ENCODE assay signal across 22 cellular contexts in the genomic region with DNA sequence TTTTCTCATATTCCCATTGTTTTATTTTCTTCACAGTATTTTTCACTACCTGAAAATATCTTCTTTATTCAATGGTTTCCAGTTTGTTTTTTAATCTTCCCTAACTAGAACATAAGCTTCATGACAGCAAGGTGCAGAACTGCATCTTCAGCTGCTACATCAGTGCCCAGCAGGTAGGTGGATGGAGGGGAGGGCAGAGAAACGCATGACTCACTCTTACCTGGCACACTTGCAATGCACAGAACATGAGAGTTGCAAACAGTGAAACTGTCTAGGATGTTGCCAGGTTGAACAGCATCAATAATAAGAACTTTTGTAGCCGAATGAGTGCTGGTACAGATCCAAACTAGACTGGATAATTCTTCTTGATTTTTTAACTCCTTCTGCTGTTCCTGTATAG.
"Had no signal": no experiment of that assay in that cellular context is flagged by ENCODE, and none has a peak within 500 bp of the region (broad histone marks: within the 10 kb centered on the region; RNA-seq: fewer than 3 reads in every experiment).

No MANE protein-coding gene starts in this region.

- ATAC-seq: activated CD8-positive, alpha-beta memory T cell treated with anti-CD3 and anti-CD28 coated beads, Interleukin-2, amount 10 ng/mL, durations not matched to agents 7 days and 5 days; activated CD8-positive, alpha-beta T cell treated with anti-CD3 and anti-CD28 coated beads for 36 hours; body of pancreas; effector memory CD8-positive, alpha-beta T cell; heart right ventricle; lower lobe of right lung; T-helper 17 cell had no signal

- H3K27ac Mint-ChIP-seq: activated CD8-positive, alpha-beta memory T cell treated with anti-CD3 and anti-CD28 coated beads, Interleukin-2, amount 10 ng/mL, durations not matched to agents 7 days and 5 days; activated CD8-positive, alpha-beta T cell treated with anti-CD3 and anti-CD28 coated beads for 36 hours; activated naive CD4-positive, alpha-beta T cell treated with anti-CD3 and anti-CD28 coated beads, Interleukin-2, amount 50 U/mL, for 24 hours; effector memory CD8-positive, alpha-beta T cell; T-helper 17 cell; type B pancreatic cell had no signal

- H3K4me3 ChIP-seq: body of pancreas, heart right ventricle, lower lobe of right lung, sigmoid colon, smooth muscle cell, thoracic aorta had no signal

- DNase-seq: activated CD4-positive, CD25-positive, alpha-beta regulatory T cell; activated CD8-positive, alpha-beta memory T cell treated with anti-CD3 and anti-CD28 coated beads, Interleukin-2, amount 10 ng/mL, durations not matched to agents 7 days and 5 days; activated CD8-positive, alpha-beta T cell treated with anti-CD3 and anti-CD28 coated beads for 36 hours; activated gamma-delta T cell treated with Interleukin-2 at 50 U/mL for 16 hours; activated T-cell treated with anti-CD3 and anti-CD28 coated beads for 4 hours; anterior cingulate cortex; body of pancreas; effector memory CD8-positive, alpha-beta T cell; heart right ventricle; kidney; lower lobe of right lung; naive B cell; retina; sigmoid colon; stimulated activated CD4-positive, alpha-beta T cell treated with anti-CD3 and anti-CD28 coated beads, Interleukin-4, amount 100 ng/mL, for 24 hours; stimulated activated naive CD4-positive, alpha-beta T cell treated with Interleukin-2 at 50 U/mL for 16 hours; T-helper 17 cell had no signal

- H3K4me1 Mint-ChIP-seq: activated CD8-positive, alpha-beta memory T cell treated with anti-CD3 and anti-CD28 coated beads, Interleukin-2, amount 10 ng/mL, durations not matched to agents 7 days and 5 days; activated naive CD4-positive, alpha-beta T cell treated with anti-CD3 and anti-CD28 coated beads, Interleukin-2, amount 50 U/mL, for 24 hours; naive B cell; T-helper 17 cell had no signal

- H3K27ac ChIP-seq: body of pancreas, heart right ventricle, lower lobe of right lung, sigmoid colon, thoracic aorta had no signal

- H3K9me3 Mint-ChIP-seq: activated CD8-positive, alpha-beta T cell treated with anti-CD3 and anti-CD28 coated beads for 36 hours; activated naive CD4-positive, alpha-beta T cell treated with anti-CD3 and anti-CD28 coated beads, Interleukin-2, amount 50 U/mL, for 24 hours; effector memory CD8-positive, alpha-beta T cell; naive B cell; type B pancreatic cell had no signal

- H3K4me3 Mint-ChIP-seq: activated CD8-positive, alpha-beta memory T cell treated with anti-CD3 and anti-CD28 coated beads, Interleukin-2, amount 10 ng/mL, durations not matched to agents 7 days and 5 days; activated CD8-positive, alpha-beta T cell treated with anti-CD3 and anti-CD28 coated beads for 36 hours; activated naive CD4-positive, alpha-beta T cell treated with anti-CD3 and anti-CD28 coated beads, Interleukin-2, amount 50 U/mL, for 24 hours; effector memory CD8-positive, alpha-beta T cell; naive B cell; T-helper 17 cell; type B pancreatic cell had no signal

- H3K27me3 Mint-ChIP-seq: activated CD8-positive, alpha-beta memory T cell treated with anti-CD3 and anti-CD28 coated beads, Interleukin-2, amount 10 ng/mL, durations not matched to agents 7 days and 5 days; activated CD8-positive, alpha-beta T cell treated with anti-CD3 and anti-CD28 coated beads for 36 hours; activated naive CD4-positive, alpha-beta T cell treated with anti-CD3 and anti-CD28 coated beads, Interleukin-2, amount 50 U/mL, for 24 hours; effector memory CD8-positive, alpha-beta T cell; naive B cell; progenitor cell of endocrine pancreas; T-helper 17 cell; type B pancreatic cell had no signal
